1 cellular context compared by ENCODE assay signal in the genomic region with DNA sequence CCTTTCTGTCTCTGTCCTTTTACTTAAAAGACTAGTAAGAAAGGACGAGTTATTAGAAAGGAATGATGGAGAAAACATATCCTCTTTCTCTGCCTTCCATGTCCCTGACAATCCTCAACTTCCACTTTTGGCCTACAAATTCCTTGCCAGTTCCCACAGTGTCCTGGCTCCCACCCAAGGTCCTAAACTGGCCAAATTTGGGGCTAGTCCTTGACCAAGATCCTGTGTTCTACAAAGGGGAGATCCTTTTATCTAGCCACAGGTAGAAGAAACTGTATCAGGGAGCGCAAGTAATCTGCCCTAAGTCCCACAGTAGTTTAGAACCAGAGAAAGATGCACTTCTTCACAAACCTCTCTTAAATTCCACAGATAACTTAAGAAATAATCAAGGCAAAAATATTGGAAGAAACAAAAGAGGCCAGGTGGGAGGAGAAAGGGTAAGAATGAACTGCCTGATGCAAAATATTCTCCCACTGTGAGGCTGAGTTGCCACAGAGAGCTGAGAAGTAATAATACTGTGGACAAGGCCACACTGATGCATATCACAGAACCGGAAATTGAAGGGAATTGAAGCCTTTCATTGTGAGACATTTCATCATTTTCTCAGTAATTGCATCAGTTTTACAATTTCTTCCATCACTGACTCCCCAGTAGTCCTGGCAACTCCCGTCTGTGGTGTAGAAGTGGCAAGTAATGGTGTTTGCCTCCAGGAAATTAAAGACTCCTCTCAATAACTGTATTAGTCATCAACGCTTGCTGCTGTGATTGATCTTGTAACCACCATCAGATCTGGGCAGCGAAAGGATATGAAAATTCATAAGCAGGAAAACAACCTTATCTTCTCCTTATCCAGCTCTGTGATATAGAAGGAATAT.
TF ChIP-seq lines count a peak whose summit lies in the region.

No MANE protein-coding gene starts in this region.

TF ChIP-seq in K562, 482 proteins besides CTCF, POLR2A, EP300 and RAD21 (continued from another document and continues in another):
- TF ChIP-seq, protein P1, sequence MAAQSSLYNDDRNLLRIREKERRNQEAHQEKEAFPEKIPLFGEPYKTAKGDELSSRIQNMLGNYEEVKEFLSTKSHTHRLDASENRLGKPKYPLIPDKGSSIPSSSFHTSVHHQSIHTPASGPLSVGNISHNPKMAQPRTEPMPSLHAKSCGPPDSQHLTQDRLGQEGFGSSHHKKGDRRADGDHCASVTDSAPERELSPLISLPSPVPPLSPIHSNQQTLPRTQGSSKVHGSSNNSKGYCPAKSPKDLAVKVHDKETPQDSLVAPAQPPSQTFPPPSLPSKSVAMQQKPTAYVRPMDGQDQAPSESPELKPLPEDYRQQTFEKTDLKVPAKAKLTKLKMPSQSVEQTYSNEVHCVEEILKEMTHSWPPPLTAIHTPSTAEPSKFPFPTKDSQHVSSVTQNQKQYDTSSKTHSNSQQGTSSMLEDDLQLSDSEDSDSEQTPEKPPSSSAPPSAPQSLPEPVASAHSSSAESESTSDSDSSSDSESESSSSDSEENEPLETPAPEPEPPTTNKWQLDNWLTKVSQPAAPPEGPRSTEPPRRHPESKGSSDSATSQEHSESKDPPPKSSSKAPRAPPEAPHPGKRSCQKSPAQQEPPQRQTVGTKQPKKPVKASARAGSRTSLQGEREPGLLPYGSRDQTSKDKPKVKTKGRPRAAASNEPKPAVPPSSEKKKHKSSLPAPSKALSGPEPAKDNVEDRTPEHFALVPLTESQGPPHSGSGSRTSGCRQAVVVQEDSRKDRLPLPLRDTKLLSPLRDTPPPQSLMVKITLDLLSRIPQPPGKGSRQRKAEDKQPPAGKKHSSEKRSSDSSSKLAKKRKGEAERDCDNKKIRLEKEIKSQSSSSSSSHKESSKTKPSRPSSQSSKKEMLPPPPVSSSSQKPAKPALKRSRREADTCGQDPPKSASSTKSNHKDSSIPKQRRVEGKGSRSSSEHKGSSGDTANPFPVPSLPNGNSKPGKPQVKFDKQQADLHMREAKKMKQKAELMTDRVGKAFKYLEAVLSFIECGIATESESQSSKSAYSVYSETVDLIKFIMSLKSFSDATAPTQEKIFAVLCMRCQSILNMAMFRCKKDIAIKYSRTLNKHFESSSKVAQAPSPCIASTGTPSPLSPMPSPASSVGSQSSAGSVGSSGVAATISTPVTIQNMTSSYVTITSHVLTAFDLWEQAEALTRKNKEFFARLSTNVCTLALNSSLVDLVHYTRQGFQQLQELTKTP (IDR thresholded peaks at IDR 0.05; ENCODE audit: low read depth in 1 of 2, partially characterized antibody in 2 of 2): peak in 1 of 2 experiments; percentile 47
- TF ChIP-seq, protein P2, sequence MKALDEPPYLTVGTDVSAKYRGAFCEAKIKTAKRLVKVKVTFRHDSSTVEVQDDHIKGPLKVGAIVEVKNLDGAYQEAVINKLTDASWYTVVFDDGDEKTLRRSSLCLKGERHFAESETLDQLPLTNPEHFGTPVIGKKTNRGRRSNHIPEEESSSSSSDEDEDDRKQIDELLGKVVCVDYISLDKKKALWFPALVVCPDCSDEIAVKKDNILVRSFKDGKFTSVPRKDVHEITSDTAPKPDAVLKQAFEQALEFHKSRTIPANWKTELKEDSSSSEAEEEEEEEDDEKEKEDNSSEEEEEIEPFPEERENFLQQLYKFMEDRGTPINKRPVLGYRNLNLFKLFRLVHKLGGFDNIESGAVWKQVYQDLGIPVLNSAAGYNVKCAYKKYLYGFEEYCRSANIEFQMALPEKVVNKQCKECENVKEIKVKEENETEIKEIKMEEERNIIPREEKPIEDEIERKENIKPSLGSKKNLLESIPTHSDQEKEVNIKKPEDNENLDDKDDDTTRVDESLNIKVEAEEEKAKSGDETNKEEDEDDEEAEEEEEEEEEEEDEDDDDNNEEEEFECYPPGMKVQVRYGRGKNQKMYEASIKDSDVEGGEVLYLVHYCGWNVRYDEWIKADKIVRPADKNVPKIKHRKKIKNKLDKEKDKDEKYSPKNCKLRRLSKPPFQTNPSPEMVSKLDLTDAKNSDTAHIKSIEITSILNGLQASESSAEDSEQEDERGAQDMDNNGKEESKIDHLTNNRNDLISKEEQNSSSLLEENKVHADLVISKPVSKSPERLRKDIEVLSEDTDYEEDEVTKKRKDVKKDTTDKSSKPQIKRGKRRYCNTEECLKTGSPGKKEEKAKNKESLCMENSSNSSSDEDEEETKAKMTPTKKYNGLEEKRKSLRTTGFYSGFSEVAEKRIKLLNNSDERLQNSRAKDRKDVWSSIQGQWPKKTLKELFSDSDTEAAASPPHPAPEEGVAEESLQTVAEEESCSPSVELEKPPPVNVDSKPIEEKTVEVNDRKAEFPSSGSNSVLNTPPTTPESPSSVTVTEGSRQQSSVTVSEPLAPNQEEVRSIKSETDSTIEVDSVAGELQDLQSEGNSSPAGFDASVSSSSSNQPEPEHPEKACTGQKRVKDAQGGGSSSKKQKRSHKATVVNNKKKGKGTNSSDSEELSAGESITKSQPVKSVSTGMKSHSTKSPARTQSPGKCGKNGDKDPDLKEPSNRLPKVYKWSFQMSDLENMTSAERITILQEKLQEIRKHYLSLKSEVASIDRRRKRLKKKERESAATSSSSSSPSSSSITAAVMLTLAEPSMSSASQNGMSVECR (CRISPR knock-in tag; IDR thresholded peaks at IDR 0.05): no peak
- TF ChIP-seq C11orf30 (IDR thresholded peaks at IDR 0.05; ENCODE audit: low read depth) (no peak; the same call in 1 of the 2 replicates), ETV1 (tag; conservative IDR thresholded peaks at IDR 0.05; ENCODE audit: low read depth) (peak; percentile 99), BCL6 (CRISPR knock-in tag; IDR thresholded peaks at IDR 0.05) (no peak), FOXP1 (CRISPR knock-in tag; IDR thresholded peaks at IDR 0.05) (no peak), NFE2L1 (tag; IDR thresholded peaks at IDR 0.05; ENCODE audit: borderline replicate concordance, low read depth) (no peak), TCF7L2 (IDR thresholded peaks at IDR 0.05; ENCODE audit: low read depth, low read length) (no peak), TEAD2 (tag; IDR thresholded peaks at IDR 0.05) (no peak), ZC3H4 (CRISPR knock-in tag; IDR thresholded peaks at IDR 0.05; ENCODE audit: borderline replicate concordance) (no peak), GABPB1 (CRISPR knock-in tag; IDR thresholded peaks at IDR 0.05) (peak; percentile 78), CHD2 (IDR thresholded peaks at IDR 0.05; ENCODE audit: low read depth, low read length) (no peak), ZNF121 (CRISPR knock-in tag; conservative IDR thresholded peaks at IDR 0.05) (no peak), MBD2 (IDR thresholded peaks at IDR 0.05; ENCODE audit: borderline replicate concordance, low read depth) (no peak), CBX5 (IDR thresholded peaks at IDR 0.05; ENCODE audit: borderline replicate concordance, low read depth) (no peak)
- TF ChIP-seq, protein P3, sequence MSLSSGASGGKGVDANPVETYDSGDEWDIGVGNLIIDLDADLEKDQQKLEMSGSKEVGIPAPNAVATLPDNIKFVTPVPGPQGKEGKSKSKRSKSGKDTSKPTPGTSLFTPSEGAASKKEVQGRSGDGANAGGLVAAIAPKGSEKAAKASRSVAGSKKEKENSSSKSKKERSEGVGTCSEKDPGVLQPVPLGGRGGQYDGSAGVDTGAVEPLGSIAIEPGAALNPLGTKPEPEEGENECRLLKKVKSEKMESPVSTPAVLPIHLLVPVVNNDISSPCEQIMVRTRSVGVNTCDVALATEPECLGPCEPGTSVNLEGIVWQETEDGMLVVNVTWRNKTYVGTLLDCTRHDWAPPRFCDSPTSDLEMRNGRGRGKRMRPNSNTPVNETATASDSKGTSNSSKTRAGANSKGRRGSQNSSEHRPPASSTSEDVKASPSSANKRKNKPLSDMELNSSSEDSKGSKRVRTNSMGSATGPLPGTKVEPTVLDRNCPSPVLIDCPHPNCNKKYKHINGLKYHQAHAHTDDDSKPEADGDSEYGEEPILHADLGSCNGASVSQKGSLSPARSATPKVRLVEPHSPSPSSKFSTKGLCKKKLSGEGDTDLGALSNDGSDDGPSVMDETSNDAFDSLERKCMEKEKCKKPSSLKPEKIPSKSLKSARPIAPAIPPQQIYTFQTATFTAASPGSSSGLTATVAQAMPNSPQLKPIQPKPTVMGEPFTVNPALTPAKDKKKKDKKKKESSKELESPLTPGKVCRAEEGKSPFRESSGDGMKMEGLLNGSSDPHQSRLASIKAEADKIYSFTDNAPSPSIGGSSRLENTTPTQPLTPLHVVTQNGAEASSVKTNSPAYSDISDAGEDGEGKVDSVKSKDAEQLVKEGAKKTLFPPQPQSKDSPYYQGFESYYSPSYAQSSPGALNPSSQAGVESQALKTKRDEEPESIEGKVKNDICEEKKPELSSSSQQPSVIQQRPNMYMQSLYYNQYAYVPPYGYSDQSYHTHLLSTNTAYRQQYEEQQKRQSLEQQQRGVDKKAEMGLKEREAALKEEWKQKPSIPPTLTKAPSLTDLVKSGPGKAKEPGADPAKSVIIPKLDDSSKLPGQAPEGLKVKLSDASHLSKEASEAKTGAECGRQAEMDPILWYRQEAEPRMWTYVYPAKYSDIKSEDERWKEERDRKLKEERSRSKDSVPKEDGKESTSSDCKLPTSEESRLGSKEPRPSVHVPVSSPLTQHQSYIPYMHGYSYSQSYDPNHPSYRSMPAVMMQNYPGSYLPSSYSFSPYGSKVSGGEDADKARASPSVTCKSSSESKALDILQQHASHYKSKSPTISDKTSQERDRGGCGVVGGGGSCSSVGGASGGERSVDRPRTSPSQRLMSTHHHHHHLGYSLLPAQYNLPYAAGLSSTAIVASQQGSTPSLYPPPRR (CRISPR knock-in tag; IDR thresholded peaks at IDR 0.05; ENCODE audit: borderline replicate concordance): no peak
- TF ChIP-seq, protein P4, sequence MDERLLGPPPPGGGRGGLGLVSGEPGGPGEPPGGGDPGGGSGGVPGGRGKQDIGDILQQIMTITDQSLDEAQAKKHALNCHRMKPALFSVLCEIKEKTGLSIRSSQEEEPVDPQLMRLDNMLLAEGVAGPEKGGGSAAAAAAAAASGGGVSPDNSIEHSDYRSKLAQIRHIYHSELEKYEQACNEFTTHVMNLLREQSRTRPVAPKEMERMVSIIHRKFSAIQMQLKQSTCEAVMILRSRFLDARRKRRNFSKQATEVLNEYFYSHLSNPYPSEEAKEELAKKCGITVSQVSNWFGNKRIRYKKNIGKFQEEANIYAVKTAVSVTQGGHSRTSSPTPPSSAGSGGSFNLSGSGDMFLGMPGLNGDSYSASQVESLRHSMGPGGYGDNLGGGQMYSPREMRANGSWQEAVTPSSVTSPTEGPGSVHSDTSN (CRISPR knock-in tag; IDR thresholded peaks at IDR 0.05; ENCODE audit: low read depth): no peak
- TF ChIP-seq, protein P4 (tag; conservative IDR thresholded peaks at IDR 0.05; ENCODE audit: low read depth): no peak
- TF ChIP-seq, protein P5, sequence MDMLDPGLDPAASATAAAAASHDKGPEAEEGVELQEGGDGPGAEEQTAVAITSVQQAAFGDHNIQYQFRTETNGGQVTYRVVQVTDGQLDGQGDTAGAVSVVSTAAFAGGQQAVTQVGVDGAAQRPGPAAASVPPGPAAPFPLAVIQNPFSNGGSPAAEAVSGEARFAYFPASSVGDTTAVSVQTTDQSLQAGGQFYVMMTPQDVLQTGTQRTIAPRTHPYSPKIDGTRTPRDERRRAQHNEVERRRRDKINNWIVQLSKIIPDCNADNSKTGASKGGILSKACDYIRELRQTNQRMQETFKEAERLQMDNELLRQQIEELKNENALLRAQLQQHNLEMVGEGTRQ (CRISPR knock-in tag; IDR thresholded peaks at IDR 0.05): no peak
- TF ChIP-seq, protein P6, sequence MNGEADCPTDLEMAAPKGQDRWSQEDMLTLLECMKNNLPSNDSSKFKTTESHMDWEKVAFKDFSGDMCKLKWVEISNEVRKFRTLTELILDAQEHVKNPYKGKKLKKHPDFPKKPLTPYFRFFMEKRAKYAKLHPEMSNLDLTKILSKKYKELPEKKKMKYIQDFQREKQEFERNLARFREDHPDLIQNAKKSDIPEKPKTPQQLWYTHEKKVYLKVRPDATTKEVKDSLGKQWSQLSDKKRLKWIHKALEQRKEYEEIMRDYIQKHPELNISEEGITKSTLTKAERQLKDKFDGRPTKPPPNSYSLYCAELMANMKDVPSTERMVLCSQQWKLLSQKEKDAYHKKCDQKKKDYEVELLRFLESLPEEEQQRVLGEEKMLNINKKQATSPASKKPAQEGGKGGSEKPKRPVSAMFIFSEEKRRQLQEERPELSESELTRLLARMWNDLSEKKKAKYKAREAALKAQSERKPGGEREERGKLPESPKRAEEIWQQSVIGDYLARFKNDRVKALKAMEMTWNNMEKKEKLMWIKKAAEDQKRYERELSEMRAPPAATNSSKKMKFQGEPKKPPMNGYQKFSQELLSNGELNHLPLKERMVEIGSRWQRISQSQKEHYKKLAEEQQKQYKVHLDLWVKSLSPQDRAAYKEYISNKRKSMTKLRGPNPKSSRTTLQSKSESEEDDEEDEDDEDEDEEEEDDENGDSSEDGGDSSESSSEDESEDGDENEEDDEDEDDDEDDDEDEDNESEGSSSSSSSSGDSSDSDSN (IDR thresholded peaks at IDR 0.05; ENCODE audit: borderline replicate concordance in 1 of 2, low read depth in 2 of 2, low read length in 2 of 2): no peak
